In the genomic region with DNA sequence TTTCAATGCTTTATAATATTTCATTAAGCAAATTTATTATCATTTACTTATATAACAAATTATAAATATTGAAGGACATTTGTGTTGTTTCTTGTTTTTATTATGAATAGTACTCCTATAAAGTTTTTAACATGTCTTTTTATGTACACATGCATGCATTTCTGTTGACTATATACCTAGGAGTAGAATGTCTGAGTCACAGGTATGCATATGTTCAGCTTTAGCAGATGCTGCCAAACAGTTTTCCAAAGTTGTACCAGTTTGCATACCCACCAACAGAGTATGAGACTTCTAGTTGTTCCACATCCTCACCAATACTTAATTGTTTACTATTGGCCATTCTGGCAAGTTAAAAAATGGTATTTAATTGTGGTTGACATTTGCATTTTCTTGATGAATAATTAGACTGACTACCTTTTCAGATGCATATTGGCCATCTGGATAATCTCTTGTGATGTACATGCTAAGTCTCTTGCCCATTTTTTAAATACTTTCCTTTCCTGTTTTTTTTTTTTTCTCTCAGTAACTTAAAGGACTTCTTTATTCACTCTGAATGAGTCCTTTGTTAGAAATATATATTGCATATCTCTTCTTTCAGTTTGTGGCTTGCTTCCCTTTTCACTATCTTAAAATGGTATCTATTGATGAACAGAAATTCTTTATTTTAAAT, we compare ENCODE assay signal across 16 cellular contexts.
DNase-seq lines count a peak whose midpoint lies in the region; ATAC-seq, FAIRE-seq and TF ChIP-seq lines count a peak whose summit lies in the region.
"Had no signal": no experiment of that assay in that cellular context is flagged by ENCODE, and none has a peak within 500 bp of the region (broad histone marks: within the 10 kb centered on the region; RNA-seq: fewer than 3 reads in every experiment).

No MANE protein-coding gene starts in this region.

- H3K4me1 ChIP-seq in small intestine (ENCODE audit: control insufficient read depth in 2 of 2, insufficient read depth in 1 of 2, low read depth in 1 of 2, low read length in 1 of 2) = no peaks in the 10 kb centered on the region

- H3K27me3 ChIP-seq in bronchial epithelial cell (ENCODE audit: control insufficient read depth, insufficient read depth, low read length) (no peaks in the 10 kb centered on the region), small intestine (ENCODE audit: control insufficient read depth in 2 of 2, insufficient read depth in 2 of 2, low read length in 2 of 2) (no peaks in the 10 kb centered on the region)

- H3K9me3 ChIP-seq in small intestine (ENCODE audit: control insufficient read depth, low read depth) = no peaks in the 10 kb centered on the region

- FAIRE-seq in bronchial epithelial cell (lab: Jason Lieb, UNC) (no peak), small intestine (lab: Jason Lieb, UNC) (peak; percentile 82)
- FAIRE-seq: G401.6, GM12891 had no signal

- H3K36me3 ChIP-seq in bronchial epithelial cell (ENCODE audit: control insufficient read depth, insufficient read depth, low read length) = no peaks in the 10 kb centered on the region
- no peaks in the 10 kb centered on the region for H3K36me3 ChIP-seq in small intestine (ENCODE audit: control insufficient read depth in 2 of 2, insufficient read depth in 2 of 2, low read length in 2 of 2)

- H3K4me3 ChIP-seq in bronchial epithelial cell (ENCODE audit: low read depth, low read length) = no peak overlapping the region
- no peak overlapping the region for H3K4me3 ChIP-seq in small intestine (ENCODE audit: low read depth in 1 of 2, low read length in 2 of 2)

- H3K27ac ChIP-seq in small intestine (ENCODE audit: low read depth in 1 of 2, low read length in 1 of 2) = no peak overlapping the region
- H3K27ac ChIP-seq: HL-60 had no signal

- TF ChIP-seq CTCF in bronchial epithelial cell (IDR thresholded peaks at IDR 0.05; ENCODE audit: insufficient read depth, low read length, severe bottlenecking) = no peak

- ATAC-seq in GM18873 (IDR thresholded peaks at IDR 0.05; ENCODE audit: low FRiP score, unreplicated experiment) = no peak
- no peak for ATAC-seq in HG02571 (IDR thresholded peaks at IDR 0.05; ENCODE audit: unreplicated experiment)

- DNase-seq in COLO829 (ENCODE audit: low spot score) (peak; percentile 73), NCI-H1048 (lab: John Stamatoyannopoulos, UW) (peak; percentile 17), bronchial epithelial cell (ENCODE audit: low read depth) (peak; percentile 45), small intestine (no peak), RPMI8226 (no peak)
- DNase-seq: C1 segment of cervical spinal cord; CD4-positive, alpha-beta T cell; DMS79 treated with DMSO at 0.1 percent for 48 hours; EL; HCEC 1CT; HFFc6 had no signal

Comparison
In these comparisons a context has a peak if more than half of its experiments do, and no peak if none do; other contexts are left out.
1. DNase-seq: peak in COLO829 (single experiment), NCI-H1048 (single experiment) and bronchial epithelial cell (single experiment); none in small intestine (single experiment) and RPMI8226 (single experiment).